ENCODE assay signal across 12 cellular contexts in genomic region chr1:235060607-235061470, GRCh38.
DNase-seq lines count a peak whose midpoint lies in the region; ATAC-seq and TF ChIP-seq lines count a peak whose summit lies in the region.
"Had no signal": no experiment of that assay in that cellular context is flagged by ENCODE, and none has a peak within 500 bp of the region (broad histone marks: within the 10 kb centered on the region; RNA-seq: fewer than 3 reads in every experiment).

No MANE protein-coding gene starts in this region.

- TF ChIP-seq POLR2A in thyroid gland (IDR thresholded peaks at IDR 0.05), result no peak

- H3K27me3 ChIP-seq in thyroid gland, result no peaks in the 10 kb centered on the region
- H3K27me3 ChIP-seq: upper lobe of left lung had no signal

- H3K27ac ChIP-seq in VCaP, result peak overlapping the region; percentile 37
- peak overlapping the region in 2 of 3 donors; percentile 11 to 42 for H3K27ac ChIP-seq in thyroid gland

- H3K36me3 ChIP-seq in thyroid gland, result no peaks in the 10 kb centered on the region
- H3K36me3 ChIP-seq: upper lobe of left lung had no signal

- DNase-seq in NCI-H2107 treated with DMSO at 0.1 percent for 48 hours (lab: John Stamatoyannopoulos, UW; ENCODE audit: unreplicated experiment), result peak; percentile 92
- no peak for DNase-seq in NCI-H2107 (lab: John Stamatoyannopoulos, UW)
- peak; percentile 99 for DNase-seq in islet precursor cell
- DNase-seq in thyroid gland, result peak in 1 of 2 donors; percentile 51
- DNase-seq in NCI-H1105 treated with DMSO at 0.1 percent for 48 hours (lab: John Stamatoyannopoulos, UW), result no peak
- DNase-seq: ACHN, amniotic stem cell, NCI-H2029 treated with DMSO at 0.1 percent for 48 hours, upper lobe of left lung had no signal

- H3K4me3 ChIP-seq in thyroid gland (replicated peaks in 1 of 3), result no peak overlapping the region
- H3K4me3 ChIP-seq: upper lobe of left lung had no signal

- no peaks in the 10 kb centered on the region for H3K9me3 ChIP-seq in thyroid gland
- H3K9me3 ChIP-seq: upper lobe of left lung had no signal

- TF ChIP-seq CTCF in VCaP (conservative IDR thresholded peaks at IDR 0.05) (no peak), thyroid gland (IDR thresholded peaks at IDR 0.05) (no peak)

- ATAC-seq in HG02588 (IDR thresholded peaks at IDR 0.05; ENCODE audit: unreplicated experiment), result no peak
- no peak for ATAC-seq in HG03342 (IDR thresholded peaks at IDR 0.05; ENCODE audit: unreplicated experiment)

- intact Hi-C loops in thyroid gland (cut with DNase I), result no loop called here

- 70 to 75% methylated on average over 6 to 7 of the region's 7 CpGs for WGBS in thyroid gland, 2 donors

- H3K4me1 ChIP-seq in thyroid gland, result peaks cover 9 to 31% of the 10 kb centered on the region in 2 donors

Comparison
In these comparisons a context has a peak if more than half of its experiments do, and no peak if none do; other contexts are left out.
1. DNase-seq: peak in NCI-H2107 treated with DMSO at 0.1 percent for 48 hours (single experiment) and islet precursor cell (single experiment); none in NCI-H2107 (single experiment) and NCI-H1105 treated with DMSO at 0.1 percent for 48 hours (single experiment).